In the genomic region with DNA sequence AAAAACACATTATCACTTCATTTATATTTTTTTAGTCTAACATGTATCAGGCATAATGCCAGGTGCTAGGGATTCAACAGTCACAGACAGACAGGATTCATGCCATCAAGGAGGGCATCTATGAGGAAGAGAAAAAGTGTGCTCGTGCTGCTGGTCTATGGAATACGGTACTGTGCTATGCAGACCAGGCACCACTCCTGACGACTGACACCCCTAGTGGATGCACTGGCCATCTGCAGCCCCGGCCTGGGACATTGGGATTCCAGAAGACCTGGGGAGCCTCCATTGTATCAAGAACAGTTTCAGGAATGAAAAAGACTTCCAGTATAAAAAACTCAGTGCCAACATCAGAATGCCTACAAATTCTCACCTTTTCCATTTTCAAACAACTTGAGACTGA, we compare ENCODE assay signal across 8 cellular contexts.
DNase-seq lines count a peak whose midpoint lies in the region; ATAC-seq and TF ChIP-seq lines count a peak whose summit lies in the region.

No MANE protein-coding gene starts in this region.

- H3K79me1 ChIP-seq in mesendoderm (ENCODE audit: low read length), result no peaks in the 10 kb centered on the region

- H3K79me2 ChIP-seq in mesendoderm (ENCODE audit: control insufficient read depth, insufficient read depth, low read length), result peaks cover 2% of the 10 kb centered on the region

- no peak overlapping the region for H3K9ac ChIP-seq in mesendoderm (ENCODE audit: low read length)

- no peak overlapping the region for H2BK5ac ChIP-seq in mesendoderm (ENCODE audit: low read length)

- H4K5ac ChIP-seq in mesendoderm (ENCODE audit: low read length), result no peak overlapping the region

- no peak overlapping the region for H4K8ac ChIP-seq in mesendoderm (ENCODE audit: low read depth, low read length)

- TF ChIP-seq CTCF in choroid plexus epithelial cell (conservative IDR thresholded peaks at IDR 0.05; ENCODE audit: low read depth, low read length), result peak; percentile 70

- H2BK15ac ChIP-seq in mesendoderm (replicated peaks; ENCODE audit: low read depth), result no peak overlapping the region

- H3K4me3 ChIP-seq in choroid plexus epithelial cell (ENCODE audit: low read depth, low read length) (no peak overlapping the region), mesendoderm (ENCODE audit: low read length) (no peak overlapping the region)

- H3K23ac ChIP-seq in mesendoderm (ENCODE audit: low read length), result no peak overlapping the region

- peak; percentile 63 for DNase-seq in COLO668 (lab: John Stamatoyannopoulos, UW; ENCODE audit: unreplicated experiment)
- DNase-seq in NCI-H82 treated with DMSO at 0.1 percent for 48 hours (lab: John Stamatoyannopoulos, UW; ENCODE audit: unreplicated experiment), result peak; percentile 49
- DNase-seq in choroid plexus epithelial cell (ENCODE audit: low read depth), result peak; percentile 55
- DNase-seq in mesendoderm, result peak; percentile 93
- no peak for DNase-seq in DMS114 treated with DMSO at 0.1 percent for 48 hours (lab: John Stamatoyannopoulos, UW; ENCODE audit: unreplicated experiment)
- DNase-seq in NCI-H1048 (lab: John Stamatoyannopoulos, UW), result no peak

- no peak overlapping the region for H3K4ac ChIP-seq in mesendoderm (ENCODE audit: low read depth, low read length)

- no peak overlapping the region for H3K4me2 ChIP-seq in mesendoderm (ENCODE audit: low read length)

- WGBS in mesendoderm (ENCODE audit: extremely low coverage, insufficient coverage, low lambda C conversion rate), result no CpG with 5 or more reads among the region's 4 CpGs

- peaks cover 14% of the 10 kb centered on the region for H3K4me1 ChIP-seq in mesendoderm (ENCODE audit: control insufficient read depth, low read depth, low read length)

- H3K27ac ChIP-seq in mesendoderm (ENCODE audit: low read depth, low read length), result no peak overlapping the region

- ATAC-seq in GM18868 (IDR thresholded peaks at IDR 0.05; ENCODE audit: unreplicated experiment), result peak; percentile 95
- ATAC-seq in HG03060 (IDR thresholded peaks at IDR 0.05; ENCODE audit: low read depth, unreplicated experiment), result peak; percentile 84

- H2BK120ac ChIP-seq in mesendoderm (ENCODE audit: low read depth, low read length), result no peak overlapping the region

- H3K36me3 ChIP-seq in mesendoderm (ENCODE audit: control insufficient read depth, insufficient read depth, low read length), result no peaks in the 10 kb centered on the region

- H3K56ac ChIP-seq in mesendoderm (ENCODE audit: low read length), result no peak overlapping the region

- H3K27me3 ChIP-seq in mesendoderm (ENCODE audit: insufficient read depth, low read length, poor library complexity), result no peaks in the 10 kb centered on the region

- no peak overlapping the region for H2AK5ac ChIP-seq in mesendoderm (ENCODE audit: low read length)

- H3K18ac ChIP-seq in mesendoderm (ENCODE audit: low read length), result no peak overlapping the region

Comparison
In these comparisons a context has a peak if more than half of its experiments do, and no peak if none do; other contexts are left out.
1. DNase-seq: peak in COLO668 (single experiment), NCI-H82 treated with DMSO at 0.1 percent for 48 hours (single experiment), choroid plexus epithelial cell (single experiment) and mesendoderm (single experiment); none in DMS114 treated with DMSO at 0.1 percent for 48 hours (single experiment) and NCI-H1048 (single experiment).